Comparison of ENCODE assay signal across 8 cellular contexts in the genomic region with DNA sequence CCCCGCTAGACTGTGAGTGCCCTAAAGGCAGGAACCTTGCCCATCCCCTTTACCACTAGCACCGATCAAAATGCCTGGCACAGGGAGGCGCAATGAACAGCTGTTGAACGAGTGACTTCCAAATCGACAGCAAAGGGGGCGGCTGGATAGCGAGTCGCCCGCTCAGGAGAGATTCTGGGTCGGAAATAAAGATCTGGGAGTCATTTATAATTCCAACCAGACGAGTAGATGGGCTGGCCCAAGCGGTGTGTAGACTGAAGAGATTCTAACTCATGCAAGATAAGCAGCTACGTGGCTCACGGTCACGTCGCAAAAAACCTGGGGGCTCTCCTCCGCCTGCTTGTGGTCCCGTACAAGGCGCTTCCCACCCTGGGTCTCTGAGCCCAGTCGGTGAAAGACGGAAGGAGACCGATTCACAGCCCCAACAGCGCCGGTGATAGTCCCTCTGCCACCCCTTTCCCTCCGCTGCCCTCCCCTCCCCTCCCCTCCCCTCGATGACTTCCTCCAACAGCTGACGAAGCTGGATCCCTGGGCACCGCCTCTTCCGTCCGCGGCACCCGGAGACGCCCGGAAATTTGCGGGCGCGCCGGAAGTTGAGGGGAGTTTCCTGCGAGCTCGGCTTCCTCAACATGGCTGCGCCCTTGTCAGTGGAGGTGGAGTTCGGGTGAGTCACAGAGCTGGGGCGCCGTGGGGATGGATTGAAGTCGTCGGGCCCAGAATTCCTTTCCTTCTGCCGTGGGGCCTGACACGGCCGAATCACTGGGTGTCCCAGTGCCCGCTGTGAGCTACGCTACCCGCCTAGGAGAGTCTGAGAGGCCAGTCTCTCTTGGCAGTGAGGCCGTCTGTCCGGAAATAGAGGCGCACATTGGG. TPM values are rescaled to one million over a fixed set of nuclear protein-coding genes. Genes with fewer than 3 reads are reported as not detected.
DNase-seq lines count a peak whose midpoint lies in the region; ATAC-seq and TF ChIP-seq lines count a peak whose summit lies in the region.

A gene (plus strand): TSS at position 623 of the 870 bp plus-strand sequence. CDS start 7 bp downstream, at position 630.

- TF ChIP-seq CTCF in activated B cell treated with CpG ODN at 0.5 μM for 24 hours (IDR thresholded peaks at IDR 0.05), result no peak
- TF ChIP-seq CTCF in cardiac fibroblast (IDR thresholded peaks at IDR 0.05; ENCODE audit: low read depth, low read length), result peak; percentile 2

- peak within 1 kb of the TSS; percentile 97 for H3K4me3 Mint-ChIP-seq in activated B cell treated with CpG ODN at 0.5 μM for 24 hours
- H3K4me3 Mint-ChIP-seq in immature natural killer cell, result peak within 1 kb of the TSS; percentile 95 to 99 (median 96)

- peak within 1 kb of the TSS; percentile 82 to 97 for H3K4me3 ChIP-seq in cardiac fibroblast (replicated peaks in 1 of 2; ENCODE audit: low read depth in 2 of 2, low read length in 2 of 2)

- intact Hi-C loops in activated B cell treated with CpG ODN at 0.5 μM for 24 hours (cut with micrococcal nuclease), result loop anchor here (1.0 to 2.0 kb wide), 7 partner anchors 9 to 182 kb away; a partner anchor contains a TSS

- DNase-seq in AG08396 (ENCODE audit: low spot score) (peak; percentile 96), NCI-H345 (lab: John Stamatoyannopoulos, UW) (peak; percentile 97), activated B cell treated with CpG ODN at 0.5 μM for 24 hours (peak; percentile 96), cardiac fibroblast (ENCODE audit: low read depth in 2 of 2) (peak; percentile 96 to 97), immature natural killer cell (peak; percentile 94 to 96 (median 95)), smooth muscle cell of the brain vasculature (ENCODE audit: low read depth, low spot score) (peak; percentile 86)

- POLR2A ChIA-PET in activated B cell treated with CpG ODN at 0.5 μM for 24 hours (lab: Charles Lee), result interaction anchor here (0.5 to 2.3 kb wide), 23 partner anchors 9 to 1804 kb away, joined by 3 to 17 read pairs (median 5); a partner anchor contains a TSS

- H3K27ac Mint-ChIP-seq in activated B cell treated with CpG ODN at 0.5 μM for 24 hours (peak within 1 kb of the TSS; percentile 94), immature natural killer cell (peak within 1 kb of the TSS; percentile 95 to 99 (median 98))

- H3K36me3 Mint-ChIP-seq in activated B cell treated with CpG ODN at 0.5 μM for 24 hours (ENCODE audit: low read depth) (peaks cover 29% of the 10 kb centered on the region), immature natural killer cell (peaks cover 0 to 4% (median 0%) of the 10 kb centered on the region in 3 donors)

- TF ChIP-seq POLR2A in GM18951 (IDR thresholded peaks at IDR 0.05; ENCODE audit: extremely low read depth, insufficient read depth, insufficient read length), result peak; percentile 85

- H3K27me3 Mint-ChIP-seq in activated B cell treated with CpG ODN at 0.5 μM for 24 hours, result no peaks in the 10 kb centered on the region
- peaks cover 2 to 16% (median 4%) of the 10 kb centered on the region in 3 donors for H3K27me3 Mint-ChIP-seq in immature natural killer cell (ENCODE audit: low read depth in 3 of 3)

- CTCF ChIA-PET in activated B cell treated with CpG ODN at 0.5 μM for 24 hours (lab: Charles Lee), result interaction anchor here (0.6 to 3.2 kb wide), 4 partner anchors 9 to 509 kb away, joined by 3 to 27 read pairs (median 4); no protein-coding TSS in a partner anchor

- H3K4me1 Mint-ChIP-seq in activated B cell treated with CpG ODN at 0.5 μM for 24 hours (peaks cover 31% of the 10 kb centered on the region), immature natural killer cell (peaks cover 35 to 39% of the 10 kb centered on the region in 2 donors)

- ATAC-seq in HG03196 (IDR thresholded peaks at IDR 0.05; ENCODE audit: unreplicated experiment), result peak; percentile 82
- ATAC-seq in activated B cell treated with CpG ODN at 0.5 μM for 24 hours (ENCODE audit: low read depth), result peak; percentile 91

- H3K9me3 Mint-ChIP-seq in activated B cell treated with CpG ODN at 0.5 μM for 24 hours (no peaks in the 10 kb centered on the region), immature natural killer cell (no peaks in the 10 kb centered on the region)

- in situ Hi-C loops in GM18951 (cut with MboI; ENCODE audit: low sequenced_read_pairs, unreplicated experiment), result no loop called here

RNA-seq across cellular contexts. Expression of the gene that starts here (rescaled TPM):
- 55.8 and 65.1 TPM in 2 replicates for total RNA-seq in activated B cell treated with CpG ODN at 0.5 μM for 24 hours
- 10 to 100 TPM; 52.6 to 70.1 (median 61.5) TPM for polyA plus RNA-seq in immature natural killer cell

Comparison
In these comparisons a context has a peak if more than half of its experiments do, and no peak if none do; other contexts are left out.
1. Peak in every context shown above with its lines: DNase-seq, ATAC-seq and H3K4me3 ChIP-seq.